ENCODE assay signal across 11 cellular contexts in the genomic region with DNA sequence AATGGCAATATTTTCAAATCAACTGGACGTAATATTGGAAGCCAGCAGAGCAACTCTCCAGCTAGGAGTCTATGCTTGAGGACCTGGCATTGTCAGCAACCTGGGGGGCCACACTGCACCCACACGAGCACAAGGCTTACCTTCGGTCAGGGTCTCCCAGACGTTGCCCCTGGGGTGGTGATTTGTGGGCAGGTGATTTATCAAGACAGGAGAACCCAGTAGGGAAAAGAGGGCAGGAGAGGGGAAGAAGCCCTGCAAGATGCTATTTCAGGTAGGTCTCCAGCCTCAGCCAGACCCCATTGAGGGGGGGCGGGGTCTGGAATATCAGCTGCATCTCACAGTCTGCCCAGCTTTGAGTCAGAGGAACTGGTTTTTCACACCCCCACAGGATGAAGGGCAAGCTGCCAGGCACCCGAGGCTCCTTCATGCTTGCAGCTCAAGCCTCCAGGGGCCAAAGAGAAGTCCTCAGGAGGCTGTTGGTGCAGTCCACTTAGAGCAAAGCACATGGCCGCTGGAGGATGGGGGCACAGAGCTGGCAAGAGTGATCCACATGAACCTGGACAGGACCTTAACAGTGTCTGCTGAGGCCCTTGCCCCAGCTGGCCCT.
"Had no signal": no experiment of that assay in that cellular context is flagged by ENCODE, and none has a peak within 500 bp of the region (broad histone marks: within the 10 kb centered on the region; RNA-seq: fewer than 3 reads in every experiment).

No MANE protein-coding gene starts in this region.

- H3K27ac Mint-ChIP-seq: activated CD4-positive, alpha-beta memory T cell treated with anti-CD3 and anti-CD28 coated beads, Interleukin-2, amount 10 ng/mL, durations not matched to agents 7 days and 5 days; activated naive CD4-positive, alpha-beta T cell treated with anti-CD3 and anti-CD28 coated beads, Interleukin-2, amount 50 U/mL, for 72 hours; activated T-helper 17 cell treated with anti-CD3 and anti-CD28 coated beads, Interleukin-2, amount 50 U/mL, for 72 hours; nephron had no signal

- H3K4me1 Mint-ChIP-seq: activated T-helper 17 cell treated with anti-CD3 and anti-CD28 coated beads, Interleukin-2, amount 50 U/mL, for 72 hours; nephron had no signal

- DNase-seq: activated CD4-positive, alpha-beta memory T cell treated with anti-CD3 and anti-CD28 coated beads, Interleukin-2, amount 10 ng/mL, durations not matched to agents 7 days and 5 days; activated CD4-positive, CD25-positive, alpha-beta regulatory T cell treated with anti-CD3 and anti-CD28 coated beads, Interleukin-2, amount 50 U/mL, for 72 hours; anterior cingulate cortex; glutamatergic neuron; mucosa of descending colon; stimulated activated CD4-positive, alpha-beta T cell treated with anti-CD3 and anti-CD28 coated beads, Interleukin-2, amount 100 ng/mL, for 48 hours; stomach; T-helper 9 cell had no signal

- H3K36me3 Mint-ChIP-seq: activated naive CD4-positive, alpha-beta T cell treated with anti-CD3 and anti-CD28 coated beads, Interleukin-2, amount 50 U/mL, for 72 hours had no signal

- ATAC-seq: activated T-helper 17 cell treated with anti-CD3 and anti-CD28 coated beads, Interleukin-2, amount 50 U/mL, for 72 hours; mucosa of descending colon had no signal

- H3K9me3 Mint-ChIP-seq: activated CD4-positive, alpha-beta memory T cell treated with anti-CD3 and anti-CD28 coated beads, Interleukin-2, amount 10 ng/mL, durations not matched to agents 7 days and 5 days; activated naive CD4-positive, alpha-beta T cell treated with anti-CD3 and anti-CD28 coated beads, Interleukin-2, amount 50 U/mL, for 72 hours; activated T-helper 17 cell treated with anti-CD3 and anti-CD28 coated beads, Interleukin-2, amount 50 U/mL, for 72 hours; nephron had no signal

- H3K4me3 Mint-ChIP-seq: activated CD4-positive, alpha-beta memory T cell treated with anti-CD3 and anti-CD28 coated beads, Interleukin-2, amount 10 ng/mL, durations not matched to agents 7 days and 5 days; activated T-helper 17 cell treated with anti-CD3 and anti-CD28 coated beads, Interleukin-2, amount 50 U/mL, for 72 hours; nephron had no signal
